1 cellular context compared by ENCODE assay signal in genomic region chr16:57987441-57988177, GRCh38.
TF ChIP-seq lines count a peak whose summit lies in the region.

No MANE protein-coding gene starts in this region.

TF ChIP-seq in WTC11, 78 proteins besides CTCF, POLR2A, EP300 and RAD21:
- TF ChIP-seq PREB (CRISPR knock-in tag; IDR thresholded peaks at IDR 0.05; ENCODE audit: borderline replicate concordance) = no peak
- no peak for TF ChIP-seq ZNF281 (CRISPR knock-in tag; IDR thresholded peaks at IDR 0.05)
- TF ChIP-seq JAZF1 (CRISPR knock-in tag; IDR thresholded peaks at IDR 0.05) = no peak
- no peak for TF ChIP-seq USF1 (CRISPR knock-in tag; IDR thresholded peaks at IDR 0.05)
- no peak for TF ChIP-seq ESRRA (CRISPR knock-in tag; IDR thresholded peaks at IDR 0.05; ENCODE audit: borderline replicate concordance)
- TF ChIP-seq E2F4 (CRISPR knock-in tag; IDR thresholded peaks at IDR 0.05; ENCODE audit: borderline replicate concordance, low read depth) = no peak
- TF ChIP-seq, protein P1, sequence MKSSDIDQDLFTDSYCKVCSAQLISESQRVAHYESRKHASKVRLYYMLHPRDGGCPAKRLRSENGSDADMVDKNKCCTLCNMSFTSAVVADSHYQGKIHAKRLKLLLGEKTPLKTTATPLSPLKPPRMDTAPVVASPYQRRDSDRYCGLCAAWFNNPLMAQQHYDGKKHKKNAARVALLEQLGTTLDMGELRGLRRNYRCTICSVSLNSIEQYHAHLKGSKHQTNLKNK (CRISPR knock-in tag; IDR thresholded peaks at IDR 0.05) = no peak
- no peak for TF ChIP-seq SP1 (CRISPR knock-in tag; conservative IDR thresholded peaks at IDR 0.05)
- no peak for TF ChIP-seq HMGA2 (CRISPR knock-in tag; IDR thresholded peaks at IDR 0.05)
- TF ChIP-seq FOXP4 (CRISPR knock-in tag; IDR thresholded peaks at IDR 0.05) = no peak
- TF ChIP-seq MYBL2 (CRISPR knock-in tag; IDR thresholded peaks at IDR 0.05) = no peak
- TF ChIP-seq IRF2 (CRISPR knock-in tag; IDR thresholded peaks at IDR 0.05; ENCODE audit: borderline replicate concordance, low read depth) = no peak
- TF ChIP-seq KAT7 (CRISPR knock-in tag; IDR thresholded peaks at IDR 0.05; ENCODE audit: borderline replicate concordance) = no peak
- TF ChIP-seq ZNF232 (CRISPR knock-in tag; IDR thresholded peaks at IDR 0.05) = no peak
- TF ChIP-seq FOXJ3 (CRISPR knock-in tag; IDR thresholded peaks at IDR 0.05; ENCODE audit: borderline replicate concordance) = no peak
- TF ChIP-seq FOXP1 (CRISPR knock-in tag; IDR thresholded peaks at IDR 0.05; ENCODE audit: borderline replicate concordance) = no peak
